Comparison of ENCODE assay signal across 1 cellular context in genomic region chrX:30618160-30618765, GRCh38.
A peak's percentile ranks its signal among the peaks of the same experiment; 100 is the strongest.
TF ChIP-seq lines count a peak whose summit lies in the region.

No MANE protein-coding gene starts in this region.

TF ChIP-seq in GM12878, 131 proteins besides CTCF, POLR2A, EP300 and RAD21:
- TF ChIP-seq SMC3 (IDR thresholded peaks at IDR 0.05; ENCODE audit: borderline replicate concordance, low read length): peak; percentile 6; the same call in 1 of the 2 replicates
- TF ChIP-seq SPI1 (IDR thresholded peaks at IDR 0.05; ENCODE audit: borderline replicate concordance, insufficient read depth, low read depth, low read length): no peak
- 0 out of 2 replicates have a peak, but pooled peaks have one; percentile 7 for TF ChIP-seq ZNF384 (IDR thresholded peaks at IDR 0.05; ENCODE audit: borderline replicate concordance, low read depth, low read length)
TF ChIP-seq in GM12878: peak in this region for 2.
